27 cellular contexts compared by ENCODE assay signal in the genomic region with DNA sequence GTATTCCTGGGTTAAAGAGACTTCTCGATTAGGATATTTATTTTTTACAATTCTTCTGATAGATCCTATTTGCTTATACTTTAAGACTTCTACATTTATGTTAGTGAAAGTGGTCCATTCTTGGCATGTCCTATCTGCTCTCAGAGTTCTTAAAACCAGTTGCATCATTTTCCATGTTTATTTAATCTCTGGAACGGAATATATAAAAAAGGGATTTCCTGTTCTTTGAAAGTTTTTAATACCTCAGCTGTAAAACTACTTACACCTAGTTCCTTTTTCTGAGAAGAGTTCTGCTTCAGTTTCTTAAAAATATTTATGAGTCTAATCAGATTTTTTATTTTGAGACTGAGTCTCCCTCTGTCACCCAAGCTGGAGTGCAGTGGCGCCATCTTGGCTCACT. TPM values are rescaled to one million over a fixed set of nuclear protein-coding genes. Genes with fewer than 3 reads are reported as not detected.
A peak's percentile ranks its signal among the peaks of the same experiment; 100 is the strongest.
DNase-seq lines count a peak whose midpoint lies in the region; ATAC-seq and TF ChIP-seq lines count a peak whose summit lies in the region.
"Had no signal": no experiment of that assay in that cellular context is flagged by ENCODE, and none has a peak within 500 bp of the region (broad histone marks: within the 10 kb centered on the region; RNA-seq: fewer than 3 reads in every experiment).

No MANE protein-coding gene starts in this region.

- H3K4me3 Mint-ChIP-seq in chondrocyte (ENCODE audit: unreplicated experiment) (no peak overlapping the region), osteocyte (ENCODE audit: unreplicated experiment) (no peak overlapping the region)
- H3K4me3 Mint-ChIP-seq: activated naive CD4-positive, alpha-beta T cell treated with anti-CD3 and anti-CD28 coated beads, Interleukin-2, amount 50 U/mL, for 24 hours had no signal

- no peak overlapping the region for H3K4me3 ChIP-seq in heart right ventricle
- H3K4me3 ChIP-seq: left ventricle myocardium inferior, Peyer's patch, skin epidermis had no signal

- H3K27me3 ChIP-seq in heart right ventricle, result no peaks in the 10 kb centered on the region
- H3K27me3 ChIP-seq: neutrophil, Peyer's patch had no signal

- TF ChIP-seq CTCF in chondrocyte (IDR thresholded peaks at IDR 0.05) (no peak), osteocyte (IDR thresholded peaks at IDR 0.05) (no peak), heart right ventricle (IDR thresholded peaks at IDR 0.05) (no peak)

- H3K27me3 Mint-ChIP-seq in chondrocyte (ENCODE audit: low read depth), result no peaks in the 10 kb centered on the region
- no peaks in the 10 kb centered on the region for H3K27me3 Mint-ChIP-seq in osteocyte (ENCODE audit: unreplicated experiment)
- H3K27me3 Mint-ChIP-seq: activated naive CD4-positive, alpha-beta T cell treated with anti-CD3 and anti-CD28 coated beads, Interleukin-2, amount 50 U/mL, for 24 hours had no signal

- H3K9me3 Mint-ChIP-seq in chondrocyte (ENCODE audit: low read depth) (no peaks in the 10 kb centered on the region), osteocyte (ENCODE audit: unreplicated experiment) (no peaks in the 10 kb centered on the region)
- H3K9me3 Mint-ChIP-seq: activated naive CD4-positive, alpha-beta T cell treated with anti-CD3 and anti-CD28 coated beads, Interleukin-2, amount 50 U/mL, for 24 hours had no signal

- H3K36me3 ChIP-seq in heart right ventricle, result peaks cover 0 to 100% (median 48%) of the 10 kb centered on the region in 9 donors

- ATAC-seq in HG02973 (IDR thresholded peaks at IDR 0.05; ENCODE audit: unreplicated experiment) (no peak), esophagus mucosa (no peak), heart right ventricle (no peak)
- ATAC-seq: activated CD4-positive, CD25-positive, alpha-beta regulatory T cell treated with anti-CD3 and anti-CD28 coated beads, Interleukin-2, amount 50 U/mL, for 24 hours had no signal

- no peak overlapping the region for H3K27ac ChIP-seq in heart right ventricle
- H3K27ac ChIP-seq: 22Rv1, left ventricle myocardium inferior, neutrophil, Peyer's patch had no signal

- H3K36me3 Mint-ChIP-seq in chondrocyte (ENCODE audit: low read depth), result peaks cover 45% of the 10 kb centered on the region
- H3K36me3 Mint-ChIP-seq in osteocyte (ENCODE audit: unreplicated experiment), result peaks cover 47% of the 10 kb centered on the region

- H3K4me1 ChIP-seq in heart right ventricle, result peaks cover 0 to 26% (median 12%) of the 10 kb centered on the region in 9 donors

- DNase-seq in NOMO-1 treated with DMSO at 0.1 percent for 48 hours (lab: John Stamatoyannopoulos, UW; ENCODE audit: unreplicated experiment), result peak; percentile 6
- no peak for DNase-seq in NOMO-1 (lab: John Stamatoyannopoulos, UW; ENCODE audit: unreplicated experiment in 2 of 2)
- DNase-seq in chondrocyte (ENCODE audit: low spot score), result no peak
- no peak for DNase-seq in osteocyte (ENCODE audit: extremely low spot score, unreplicated experiment)
- DNase-seq in kidney tubule cell (ENCODE audit: low spot score), result no peak
- DNase-seq in heart right ventricle, result no peak
- DNase-seq: activated CD4-positive, alpha-beta T cell treated with anti-CD3 and anti-CD28 coated beads, Interleukin-2, amount 50 U/mL, for 48 hours; activated CD8-positive, alpha-beta memory T cell treated with anti-CD3 and anti-CD28 coated beads, Interleukin-2, amount 50 U/mL, for 48 hours; amygdala; DMS153; effector memory CD4-positive, alpha-beta T cell; erythroblast; left ventricle myocardium inferior; NCI-H1105 treated with DMSO at 0.1 percent for 48 hours; NCI-H2029; NCI-H524 treated with DMSO at 0.1 percent for 48 hours; NK-92 treated with Interleukin-12 subunit alpha and Interleukin-12 subunit beta, amount 100 ng/mL, for 24 hours; SIG-M5; stimulated activated CD4-positive, alpha-beta T cell treated with anti-CD3 and anti-CD28 coated beads, Interleukin-2, amount 100 ng/mL, for 24 hours had no signal

- WGBS in heart right ventricle, 2 donors, result 74 to 76% methylated on average over 3 of the region's 3 CpGs

- H3K27ac Mint-ChIP-seq in chondrocyte (ENCODE audit: unreplicated experiment) (peak overlapping the region; percentile 90), osteocyte (ENCODE audit: unreplicated experiment) (peak overlapping the region; percentile 66)
- H3K27ac Mint-ChIP-seq: activated naive CD4-positive, alpha-beta T cell treated with anti-CD3 and anti-CD28 coated beads, Interleukin-2, amount 50 U/mL, for 24 hours had no signal

- intact Hi-C loops in heart right ventricle (cut with DNase I), result no loop called here

- no peaks in the 10 kb centered on the region for H3K9me3 ChIP-seq in heart right ventricle
- H3K9me3 ChIP-seq: left ventricle myocardium inferior, neutrophil, Peyer's patch had no signal

- H3K4me1 Mint-ChIP-seq in chondrocyte (ENCODE audit: low read depth), result peaks cover 42% of the 10 kb centered on the region
- H3K4me1 Mint-ChIP-seq in osteocyte (ENCODE audit: unreplicated experiment), result peaks cover 14% of the 10 kb centered on the region
- H3K4me1 Mint-ChIP-seq: activated naive CD4-positive, alpha-beta T cell treated with anti-CD3 and anti-CD28 coated beads, Interleukin-2, amount 50 U/mL, for 24 hours had no signal

RNA-seq across cellular contexts. Expression of a gene that starts 18.0 kb away (rescaled TPM):
- 237 to 1,930 TPM (median 1,885 TPM) in 3 replicates for total RNA-seq in chondrocyte
- total RNA-seq in osteocyte, result 197 and 200 TPM in 2 replicates
- total RNA-seq in esophagus mucosa, result 28.8 TPM
- total RNA-seq in heart right ventricle, result 1,000 to 10,000 TPM; 1,611 to 2,234 (median 1,868) TPM
- polyA plus RNA-seq in heart right ventricle, result 1,000 to 10,000 TPM in 1 of 2 donors, 100 to 1,000 TPM in 1; 755 to 2,519 TPM

RNA-seq across cellular contexts. Expression of a gene that starts 50.1 kb away (rescaled TPM):
- 15.8 to 24.2 TPM (median 18.8 TPM) in 3 replicates for total RNA-seq in chondrocyte
- total RNA-seq in osteocyte, result 29.2 and 35.0 TPM in 2 replicates
- total RNA-seq in esophagus mucosa, result 7.5 TPM
- 10 to 100 TPM in 1 of 10 donors, 1 to 10 TPM in 9; 5.2 to 13.8 (median 7.2) TPM for total RNA-seq in heart right ventricle
- 1 to 10 TPM; 2.9 to 4.5 TPM for polyA plus RNA-seq in heart right ventricle
